Comparison of ENCODE assay signal across 1 cellular context in the genomic region with DNA sequence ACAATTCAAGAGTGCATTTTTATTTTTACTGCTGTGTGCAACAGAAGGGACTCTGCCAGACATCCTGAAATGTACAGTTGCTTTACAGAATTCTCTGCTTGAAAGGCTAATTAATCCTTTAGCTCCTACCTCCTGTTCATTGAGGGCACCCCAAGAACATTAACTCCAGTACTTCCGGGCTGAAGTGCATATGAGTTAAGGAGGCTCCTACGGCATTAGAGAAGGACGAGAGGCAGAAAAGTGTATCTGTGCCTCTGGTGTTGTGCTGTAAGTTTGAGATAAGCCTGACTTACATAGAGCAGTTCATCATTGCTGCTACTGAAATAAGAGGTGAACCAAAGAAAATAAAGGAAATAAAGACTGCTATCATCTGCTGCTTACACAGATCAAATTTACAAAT.
A peak's percentile ranks its signal among the peaks of the same experiment; 100 is the strongest.
TF ChIP-seq lines count a peak whose summit lies in the region.

No MANE protein-coding gene starts in this region.

TF ChIP-seq in K562, 482 proteins besides CTCF, POLR2A, EP300 and RAD21 (continued from another document and continues in another):
- TF ChIP-seq ZNF263 (CRISPR knock-in tag; IDR thresholded peaks at IDR 0.05; ENCODE audit: borderline replicate concordance) (no peak), ILK (tag; IDR thresholded peaks at IDR 0.05; ENCODE audit: borderline replicate concordance, low read depth) (no peak), NR1H2 (CRISPR knock-in tag; IDR thresholded peaks at IDR 0.05) (no peak), RCOR1 (IDR thresholded peaks at IDR 0.05; ENCODE audit: borderline replicate concordance in 1 of 2, low read depth in 2 of 2, low read length in 2 of 2) (peak in 1 of 2 experiments; percentile 62; a peak in 2 of 4 replicates), KLF1 (tag; IDR thresholded peaks at IDR 0.05) (no peak), HCFC1 (IDR thresholded peaks at IDR 0.05; ENCODE audit: low read depth, low read length) (no peak), SIN3B (IDR thresholded peaks at IDR 0.05; ENCODE audit: low read depth) (no peak), MYBL2 (IDR thresholded peaks at IDR 0.05; ENCODE audit: low read depth) (no peak), MYBL2 (CRISPR knock-in tag; IDR thresholded peaks at IDR 0.05; ENCODE audit: borderline replicate concordance) (no peak), SRF (CRISPR knock-in tag; IDR thresholded peaks at IDR 0.05) (no peak), E2F6 (IDR thresholded peaks at IDR 0.05; ENCODE audit: borderline replicate concordance in 1 of 2, extremely low read depth in 1 of 2, insufficient read depth in 1 of 2, insufficient read length in 1 of 2, low read depth in 1 of 2, low read length in 1 of 2, poor library complexity in 1 of 2, severe bottlenecking in 1 of 2) (no peak), ZHX1 (conservative IDR thresholded peaks at IDR 0.05; ENCODE audit: low read length) (no peak), NCOA6 (IDR thresholded peaks at IDR 0.05) (no peak), BRF2 (IDR thresholded peaks at IDR 0.05; ENCODE audit: borderline replicate concordance, insufficient read depth, insufficient read length) (no peak), KLF16 (IDR thresholded peaks at IDR 0.05) (no peak), DMBX1 (CRISPR knock-in tag; IDR thresholded peaks at IDR 0.05; ENCODE audit: borderline replicate concordance) (peak; percentile 79), NUFIP1 (IDR thresholded peaks at IDR 0.05; ENCODE audit: partially characterized antibody) (no peak), ZBTB2 (IDR thresholded peaks at IDR 0.05) (no peak), EGR1 (conservative IDR thresholded peaks at IDR 0.05) (no peak), STAG1 (CRISPR knock-in tag; IDR thresholded peaks at IDR 0.05; ENCODE audit: borderline replicate concordance) (no peak), GTF2A2 (tag; IDR thresholded peaks at IDR 0.05) (no peak), POLR2G (IDR thresholded peaks at IDR 0.05; ENCODE audit: low read depth, low read length) (no peak), C11orf30 (IDR thresholded peaks at IDR 0.05; ENCODE audit: low read depth) (no peak), MIER1 (IDR thresholded peaks at IDR 0.05; ENCODE audit: low read depth) (no peak), E4F1 (CRISPR knock-in tag; IDR thresholded peaks at IDR 0.05; ENCODE audit: borderline replicate concordance) (no peak), E2F3 (CRISPR knock-in tag; IDR thresholded peaks at IDR 0.05) (no peak), ZNF311 (CRISPR knock-in tag; IDR thresholded peaks at IDR 0.05) (no peak), SETDB1 (IDR thresholded peaks at IDR 0.05; ENCODE audit: low read length) (no peak), BACH1 (tag; IDR thresholded peaks at IDR 0.05) (no peak), ARID1B (IDR thresholded peaks at IDR 0.05) (peak; percentile 85), GABPA (tag; conservative IDR thresholded peaks at IDR 0.05; ENCODE audit: low read depth) (peak; percentile 58), ZBTB26 (CRISPR knock-in tag; IDR thresholded peaks at IDR 0.05) (no peak)
- TF ChIP-seq, protein P1, sequence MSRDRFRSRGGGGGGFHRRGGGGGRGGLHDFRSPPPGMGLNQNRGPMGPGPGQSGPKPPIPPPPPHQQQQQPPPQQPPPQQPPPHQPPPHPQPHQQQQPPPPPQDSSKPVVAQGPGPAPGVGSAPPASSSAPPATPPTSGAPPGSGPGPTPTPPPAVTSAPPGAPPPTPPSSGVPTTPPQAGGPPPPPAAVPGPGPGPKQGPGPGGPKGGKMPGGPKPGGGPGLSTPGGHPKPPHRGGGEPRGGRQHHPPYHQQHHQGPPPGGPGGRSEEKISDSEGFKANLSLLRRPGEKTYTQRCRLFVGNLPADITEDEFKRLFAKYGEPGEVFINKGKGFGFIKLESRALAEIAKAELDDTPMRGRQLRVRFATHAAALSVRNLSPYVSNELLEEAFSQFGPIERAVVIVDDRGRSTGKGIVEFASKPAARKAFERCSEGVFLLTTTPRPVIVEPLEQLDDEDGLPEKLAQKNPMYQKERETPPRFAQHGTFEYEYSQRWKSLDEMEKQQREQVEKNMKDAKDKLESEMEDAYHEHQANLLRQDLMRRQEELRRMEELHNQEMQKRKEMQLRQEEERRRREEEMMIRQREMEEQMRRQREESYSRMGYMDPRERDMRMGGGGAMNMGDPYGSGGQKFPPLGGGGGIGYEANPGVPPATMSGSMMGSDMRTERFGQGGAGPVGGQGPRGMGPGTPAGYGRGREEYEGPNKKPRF (IDR thresholded peaks at IDR 0.05; ENCODE audit: low read depth, low read length): no peak
- TF ChIP-seq, protein P2, sequence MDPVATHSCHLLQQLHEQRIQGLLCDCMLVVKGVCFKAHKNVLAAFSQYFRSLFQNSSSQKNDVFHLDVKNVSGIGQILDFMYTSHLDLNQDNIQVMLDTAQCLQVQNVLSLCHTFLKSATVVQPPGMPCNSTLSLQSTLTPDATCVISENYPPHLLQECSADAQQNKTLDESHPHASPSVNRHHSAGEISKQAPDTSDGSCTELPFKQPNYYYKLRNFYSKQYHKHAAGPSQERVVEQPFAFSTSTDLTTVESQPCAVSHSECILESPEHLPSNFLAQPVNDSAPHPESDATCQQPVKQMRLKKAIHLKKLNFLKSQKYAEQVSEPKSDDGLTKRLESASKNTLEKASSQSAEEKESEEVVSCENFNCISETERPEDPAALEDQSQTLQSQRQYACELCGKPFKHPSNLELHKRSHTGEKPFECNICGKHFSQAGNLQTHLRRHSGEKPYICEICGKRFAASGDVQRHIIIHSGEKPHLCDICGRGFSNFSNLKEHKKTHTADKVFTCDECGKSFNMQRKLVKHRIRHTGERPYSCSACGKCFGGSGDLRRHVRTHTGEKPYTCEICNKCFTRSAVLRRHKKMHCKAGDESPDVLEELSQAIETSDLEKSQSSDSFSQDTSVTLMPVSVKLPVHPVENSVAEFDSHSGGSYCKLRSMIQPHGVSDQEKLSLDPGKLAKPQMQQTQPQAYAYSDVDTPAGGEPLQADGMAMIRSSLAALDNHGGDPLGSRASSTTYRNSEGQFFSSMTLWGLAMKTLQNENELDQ (CRISPR knock-in tag; IDR thresholded peaks at IDR 0.05; ENCODE audit: borderline replicate concordance): no peak
- TF ChIP-seq, protein P3, sequence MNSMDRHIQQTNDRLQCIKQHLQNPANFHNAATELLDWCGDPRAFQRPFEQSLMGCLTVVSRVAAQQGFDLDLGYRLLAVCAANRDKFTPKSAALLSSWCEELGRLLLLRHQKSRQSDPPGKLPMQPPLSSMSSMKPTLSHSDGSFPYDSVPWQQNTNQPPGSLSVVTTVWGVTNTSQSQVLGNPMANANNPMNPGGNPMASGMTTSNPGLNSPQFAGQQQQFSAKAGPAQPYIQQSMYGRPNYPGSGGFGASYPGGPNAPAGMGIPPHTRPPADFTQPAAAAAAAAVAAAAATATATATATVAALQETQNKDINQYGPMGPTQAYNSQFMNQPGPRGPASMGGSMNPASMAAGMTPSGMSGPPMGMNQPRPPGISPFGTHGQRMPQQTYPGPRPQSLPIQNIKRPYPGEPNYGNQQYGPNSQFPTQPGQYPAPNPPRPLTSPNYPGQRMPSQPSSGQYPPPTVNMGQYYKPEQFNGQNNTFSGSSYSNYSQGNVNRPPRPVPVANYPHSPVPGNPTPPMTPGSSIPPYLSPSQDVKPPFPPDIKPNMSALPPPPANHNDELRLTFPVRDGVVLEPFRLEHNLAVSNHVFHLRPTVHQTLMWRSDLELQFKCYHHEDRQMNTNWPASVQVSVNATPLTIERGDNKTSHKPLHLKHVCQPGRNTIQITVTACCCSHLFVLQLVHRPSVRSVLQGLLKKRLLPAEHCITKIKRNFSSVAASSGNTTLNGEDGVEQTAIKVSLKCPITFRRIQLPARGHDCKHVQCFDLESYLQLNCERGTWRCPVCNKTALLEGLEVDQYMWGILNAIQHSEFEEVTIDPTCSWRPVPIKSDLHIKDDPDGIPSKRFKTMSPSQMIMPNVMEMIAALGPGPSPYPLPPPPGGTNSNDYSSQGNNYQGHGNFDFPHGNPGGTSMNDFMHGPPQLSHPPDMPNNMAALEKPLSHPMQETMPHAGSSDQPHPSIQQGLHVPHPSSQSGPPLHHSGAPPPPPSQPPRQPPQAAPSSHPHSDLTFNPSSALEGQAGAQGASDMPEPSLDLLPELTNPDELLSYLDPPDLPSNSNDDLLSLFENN (IDR thresholded peaks at IDR 0.05; ENCODE audit: low read depth in 2 of 2, low read length in 2 of 2): 0 out of 4 replicates have a peak, but pooled peaks of 1 of the 2 experiments have one; percentile 16
- TF ChIP-seq, protein P4, sequence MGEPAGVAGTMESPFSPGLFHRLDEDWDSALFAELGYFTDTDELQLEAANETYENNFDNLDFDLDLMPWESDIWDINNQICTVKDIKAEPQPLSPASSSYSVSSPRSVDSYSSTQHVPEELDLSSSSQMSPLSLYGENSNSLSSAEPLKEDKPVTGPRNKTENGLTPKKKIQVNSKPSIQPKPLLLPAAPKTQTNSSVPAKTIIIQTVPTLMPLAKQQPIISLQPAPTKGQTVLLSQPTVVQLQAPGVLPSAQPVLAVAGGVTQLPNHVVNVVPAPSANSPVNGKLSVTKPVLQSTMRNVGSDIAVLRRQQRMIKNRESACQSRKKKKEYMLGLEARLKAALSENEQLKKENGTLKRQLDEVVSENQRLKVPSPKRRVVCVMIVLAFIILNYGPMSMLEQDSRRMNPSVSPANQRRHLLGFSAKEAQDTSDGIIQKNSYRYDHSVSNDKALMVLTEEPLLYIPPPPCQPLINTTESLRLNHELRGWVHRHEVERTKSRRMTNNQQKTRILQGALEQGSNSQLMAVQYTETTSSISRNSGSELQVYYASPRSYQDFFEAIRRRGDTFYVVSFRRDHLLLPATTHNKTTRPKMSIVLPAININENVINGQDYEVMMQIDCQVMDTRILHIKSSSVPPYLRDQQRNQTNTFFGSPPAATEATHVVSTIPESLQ (CRISPR knock-in tag; IDR thresholded peaks at IDR 0.05): no peak
